ENCODE assay signal across 12 cellular contexts in the genomic region with DNA sequence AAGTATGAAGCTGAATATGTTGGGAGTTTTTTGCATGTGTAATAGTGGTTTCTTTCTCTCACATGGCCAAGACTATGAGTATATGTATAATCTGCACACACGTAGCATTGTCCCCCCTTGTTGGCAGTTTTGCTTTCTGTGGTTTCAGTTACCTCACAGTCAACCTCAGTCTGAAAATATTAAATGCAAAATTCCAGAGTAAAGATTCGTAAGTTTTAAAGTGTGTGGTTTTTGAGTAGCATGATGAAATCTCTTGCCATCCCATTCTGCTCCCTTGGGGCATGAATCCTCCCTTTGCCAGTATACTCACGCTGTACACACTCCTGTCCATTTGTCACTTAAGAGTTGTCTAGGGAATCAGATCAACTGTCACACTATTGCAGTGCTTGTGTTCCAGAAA.
DNase-seq lines count a peak whose midpoint lies in the region; ATAC-seq and TF ChIP-seq lines count a peak whose summit lies in the region.
"Had no signal": no experiment of that assay in that cellular context is flagged by ENCODE, and none has a peak within 500 bp of the region (broad histone marks: within the 10 kb centered on the region; RNA-seq: fewer than 3 reads in every experiment).

No MANE protein-coding gene starts in this region.

- ATAC-seq in GM18907 (IDR thresholded peaks at IDR 0.05; ENCODE audit: unreplicated experiment) (peak; percentile 79), Right ventricle myocardium superior (ENCODE audit: poor library complexity) (no peak)

- no peak for TF ChIP-seq CTCF in brain microvascular endothelial cell (IDR thresholded peaks at IDR 0.05; ENCODE audit: low read depth, low read length, missing control alignments)
- no peak for TF ChIP-seq CTCF in dorsolateral prefrontal cortex (IDR thresholded peaks at IDR 0.05 in 54 of 56, conservative IDR thresholded peaks at IDR 0.05 in 2 of 56; ENCODE audit: low read depth in 1 of 56, partially characterized antibody in 56 of 56)

- H3K27me3 ChIP-seq in brain microvascular endothelial cell (replicated peaks) (no peaks in the 10 kb centered on the region), dorsolateral prefrontal cortex (no peaks in the 10 kb centered on the region)
- H3K27me3 ChIP-seq: right atrium auricular region had no signal

- DNase-seq in A172 (ENCODE audit: low spot score) (peak; percentile 35), HK-2 (ENCODE audit: unreplicated experiment) (peak; percentile 37), brain microvascular endothelial cell (peak; percentile 69), NCI-H510A (lab: John Stamatoyannopoulos, UW) (no peak), RPMI8226 (no peak), Right ventricle myocardium superior (no peak), dorsolateral prefrontal cortex (no peak)
- DNase-seq: activated effector memory CD4-positive, alpha-beta T cell treated with Interleukin-2 at 50 U/mL for 16 hours; NCI-H2029 treated with DMSO at 0.1 percent for 48 hours had no signal

- H3K36me3 ChIP-seq in brain microvascular endothelial cell (replicated peaks): no peaks in the 10 kb centered on the region
- H3K36me3 ChIP-seq: right atrium auricular region had no signal

- H3K27ac ChIP-seq in brain microvascular endothelial cell: no peak overlapping the region
- H3K27ac ChIP-seq in dorsolateral prefrontal cortex: no peak overlapping the region
- H3K27ac ChIP-seq: C4-2B, right atrium auricular region had no signal

- H3K4me3 ChIP-seq in brain microvascular endothelial cell (ENCODE audit: low read depth, low read length): no peak overlapping the region
- no peak overlapping the region for H3K4me3 ChIP-seq in dorsolateral prefrontal cortex
- H3K4me3 ChIP-seq: right atrium auricular region had no signal

- in situ Hi-C loops in brain microvascular endothelial cell (cut with HindIII; ENCODE audit: low pct_ligation_motif_present, low sequenced_read_pairs): no loop called here

- intact Hi-C loops in Right ventricle myocardium superior (cut with DNase I): no loop called here
- intact Hi-C loops in dorsolateral prefrontal cortex (cut with DNase I): no loop called here

Comparison
In these comparisons a context has a peak if more than half of its experiments do, and no peak if none do; other contexts are left out.
1. DNase-seq: peak in A172 (single experiment), HK-2 (single experiment) and brain microvascular endothelial cell (single experiment); none in NCI-H510A (single experiment), RPMI8226 (single experiment), Right ventricle myocardium superior (single experiment) and dorsolateral prefrontal cortex (0 of 10).